Comparison of ENCODE assay signal across 15 cellular contexts in genomic region chr6:70028246-70028645, GRCh38.
DNase-seq lines count a peak whose midpoint lies in the region; ATAC-seq and TF ChIP-seq lines count a peak whose summit lies in the region.
"Had no signal": no experiment of that assay in that cellular context is flagged by ENCODE, and none has a peak within 500 bp of the region (broad histone marks: within the 10 kb centered on the region; RNA-seq: fewer than 3 reads in every experiment).

No MANE protein-coding gene starts in this region.

- H3K56ac ChIP-seq in mesendoderm (ENCODE audit: low read length): no peak overlapping the region

- TF ChIP-seq POLR2A in tibial nerve (IDR thresholded peaks at IDR 0.05): no peak

- intact Hi-C loops in sciatic nerve (cut with DNase I): no loop called here

- H3K27me3 ChIP-seq in mesendoderm (ENCODE audit: insufficient read depth, low read length, poor library complexity) (no peaks in the 10 kb centered on the region), tibial nerve (no peaks in the 10 kb centered on the region)
- H3K27me3 ChIP-seq: BLaER1 treated with 17β-estradiol and CSF1 and Interleukin-3, amounts not matched to agents 10 nM and 100 nM had no signal

- H2BK120ac ChIP-seq in mesendoderm (ENCODE audit: low read depth, low read length): no peak overlapping the region

- H3K4ac ChIP-seq in mesendoderm (ENCODE audit: low read depth, low read length): no peak overlapping the region

- no peak overlapping the region for H3K18ac ChIP-seq in mesendoderm (ENCODE audit: low read length)

- ATAC-seq in sciatic nerve: peak; percentile 44
- ATAC-seq: CD8-positive, alpha-beta T cell had no signal

- H4K8ac ChIP-seq in mesendoderm (ENCODE audit: low read depth, low read length): no peak overlapping the region

- TF ChIP-seq CTCF in tibial nerve (IDR thresholded peaks at IDR 0.05): no peak

- no CpG with 5 or more reads among the region's 1 CpG for WGBS in mesendoderm (ENCODE audit: extremely low coverage, insufficient coverage, low lambda C conversion rate)
- WGBS in tibial nerve, 2 donors: 18% methylated on average over 1 of the region's 1 CpG

- H2BK5ac ChIP-seq in mesendoderm (ENCODE audit: low read length): no peak overlapping the region

- no peaks in the 10 kb centered on the region for H3K9me3 ChIP-seq in tibial nerve
- H3K9me3 ChIP-seq: BLaER1 treated with 17β-estradiol and CSF1 and Interleukin-3, amounts not matched to agents 10 nM and 100 nM; Caco-2 had no signal

- H3K23ac ChIP-seq in mesendoderm (ENCODE audit: low read length): no peak overlapping the region

- H3K79me1 ChIP-seq in mesendoderm (ENCODE audit: low read length): no peaks in the 10 kb centered on the region

- no peak overlapping the region for H3K9ac ChIP-seq in mesendoderm (ENCODE audit: low read length)
- H3K9ac ChIP-seq: BLaER1 treated with 17β-estradiol and CSF1 and Interleukin-3, amounts not matched to agents 10 nM and 100 nM had no signal

- H3K4me1 ChIP-seq in mesendoderm (ENCODE audit: control insufficient read depth, low read depth, low read length) (no peaks in the 10 kb centered on the region), tibial nerve (peaks cover 0 to 3% (median 0%) of the 10 kb centered on the region in 4 donors)
- H3K4me1 ChIP-seq: BLaER1 treated with 17β-estradiol and CSF1 and Interleukin-3, amounts not matched to agents 10 nM and 100 nM; Caco-2 had no signal

- H4K5ac ChIP-seq in mesendoderm (ENCODE audit: low read length): no peak overlapping the region

- no peak for TF ChIP-seq EP300 in tibial nerve (IDR thresholded peaks at IDR 0.05)

- no peaks in the 10 kb centered on the region for H3K79me2 ChIP-seq in mesendoderm (ENCODE audit: control insufficient read depth, insufficient read depth, low read length)

- no peak overlapping the region for H3K27ac ChIP-seq in mesendoderm (ENCODE audit: low read depth, low read length)
- no peak overlapping the region for H3K27ac ChIP-seq in tibial nerve
- H3K27ac ChIP-seq: BLaER1 treated with 17β-estradiol and CSF1 and Interleukin-3, amounts not matched to agents 10 nM and 100 nM; C4-2B had no signal

- no peak overlapping the region for H2AK5ac ChIP-seq in mesendoderm (ENCODE audit: low read length)

- H3K4me3 ChIP-seq in mesendoderm (ENCODE audit: low read length) (no peak overlapping the region), tibial nerve (no peak overlapping the region)
- H3K4me3 ChIP-seq: BLaER1 treated with 17β-estradiol and CSF1 and Interleukin-3, amounts not matched to agents 10 nM and 100 nM had no signal

- no peaks in the 10 kb centered on the region for H3K36me3 ChIP-seq in mesendoderm (ENCODE audit: control insufficient read depth, insufficient read depth, low read length)
- H3K36me3 ChIP-seq in tibial nerve: no peaks in the 10 kb centered on the region
- H3K36me3 ChIP-seq: BLaER1 treated with 17β-estradiol and CSF1 and Interleukin-3, amounts not matched to agents 10 nM and 100 nM had no signal

- no peak overlapping the region for H2BK15ac ChIP-seq in mesendoderm (replicated peaks; ENCODE audit: low read depth)

- H3K4me2 ChIP-seq in mesendoderm (ENCODE audit: low read length): no peak overlapping the region
- H3K4me2 ChIP-seq: BLaER1 treated with 17β-estradiol and CSF1 and Interleukin-3, amounts not matched to agents 10 nM and 100 nM had no signal

- DNase-seq in mesendoderm (peak; percentile 5), sciatic nerve (ENCODE audit: low spot score) (no peak), AML-193 (lab: John Stamatoyannopoulos, UW) (no peak), tibial nerve (ENCODE audit: low spot score in 2 of 2) (no peak)
- DNase-seq in activated CD8-positive, alpha-beta memory T cell treated with anti-CD3 and anti-CD28 coated beads, Interleukin-2, amount 50 U/mL, for 4 hours: no peak
- DNase-seq: 8988T; ACHN; Caco-2; Calu3; CD4-positive, alpha-beta T cell; CD8-positive, alpha-beta T cell; DMS79 treated with DMSO at 0.1 percent for 48 hours; GF-D8 had no signal
